1 cellular context compared by ENCODE assay signal in the genomic region with DNA sequence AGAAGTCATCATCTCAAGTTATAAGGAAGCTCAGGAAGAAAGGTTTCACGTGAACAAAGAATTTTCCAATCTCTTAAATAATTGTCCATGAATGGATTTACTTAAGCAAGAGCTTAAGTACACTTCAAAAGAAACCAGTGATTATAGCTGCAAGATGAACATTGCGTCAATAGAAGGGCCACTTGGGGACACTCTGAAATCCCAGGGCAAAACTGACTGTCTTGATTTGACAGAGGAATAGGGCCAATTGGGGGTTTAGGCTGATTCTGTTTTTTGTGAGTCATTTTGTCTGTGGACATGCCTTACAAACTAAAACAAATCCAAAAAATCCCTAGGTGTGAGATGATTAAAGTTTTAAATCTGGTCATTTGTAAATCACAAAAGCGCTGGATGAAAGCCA.
TF ChIP-seq lines count a peak whose summit lies in the region.

No MANE protein-coding gene starts in this region.

TF ChIP-seq in GM23338, 12 proteins besides CTCF, POLR2A, EP300 and RAD21 (continued from another document):
- TF ChIP-seq, protein P1, sequence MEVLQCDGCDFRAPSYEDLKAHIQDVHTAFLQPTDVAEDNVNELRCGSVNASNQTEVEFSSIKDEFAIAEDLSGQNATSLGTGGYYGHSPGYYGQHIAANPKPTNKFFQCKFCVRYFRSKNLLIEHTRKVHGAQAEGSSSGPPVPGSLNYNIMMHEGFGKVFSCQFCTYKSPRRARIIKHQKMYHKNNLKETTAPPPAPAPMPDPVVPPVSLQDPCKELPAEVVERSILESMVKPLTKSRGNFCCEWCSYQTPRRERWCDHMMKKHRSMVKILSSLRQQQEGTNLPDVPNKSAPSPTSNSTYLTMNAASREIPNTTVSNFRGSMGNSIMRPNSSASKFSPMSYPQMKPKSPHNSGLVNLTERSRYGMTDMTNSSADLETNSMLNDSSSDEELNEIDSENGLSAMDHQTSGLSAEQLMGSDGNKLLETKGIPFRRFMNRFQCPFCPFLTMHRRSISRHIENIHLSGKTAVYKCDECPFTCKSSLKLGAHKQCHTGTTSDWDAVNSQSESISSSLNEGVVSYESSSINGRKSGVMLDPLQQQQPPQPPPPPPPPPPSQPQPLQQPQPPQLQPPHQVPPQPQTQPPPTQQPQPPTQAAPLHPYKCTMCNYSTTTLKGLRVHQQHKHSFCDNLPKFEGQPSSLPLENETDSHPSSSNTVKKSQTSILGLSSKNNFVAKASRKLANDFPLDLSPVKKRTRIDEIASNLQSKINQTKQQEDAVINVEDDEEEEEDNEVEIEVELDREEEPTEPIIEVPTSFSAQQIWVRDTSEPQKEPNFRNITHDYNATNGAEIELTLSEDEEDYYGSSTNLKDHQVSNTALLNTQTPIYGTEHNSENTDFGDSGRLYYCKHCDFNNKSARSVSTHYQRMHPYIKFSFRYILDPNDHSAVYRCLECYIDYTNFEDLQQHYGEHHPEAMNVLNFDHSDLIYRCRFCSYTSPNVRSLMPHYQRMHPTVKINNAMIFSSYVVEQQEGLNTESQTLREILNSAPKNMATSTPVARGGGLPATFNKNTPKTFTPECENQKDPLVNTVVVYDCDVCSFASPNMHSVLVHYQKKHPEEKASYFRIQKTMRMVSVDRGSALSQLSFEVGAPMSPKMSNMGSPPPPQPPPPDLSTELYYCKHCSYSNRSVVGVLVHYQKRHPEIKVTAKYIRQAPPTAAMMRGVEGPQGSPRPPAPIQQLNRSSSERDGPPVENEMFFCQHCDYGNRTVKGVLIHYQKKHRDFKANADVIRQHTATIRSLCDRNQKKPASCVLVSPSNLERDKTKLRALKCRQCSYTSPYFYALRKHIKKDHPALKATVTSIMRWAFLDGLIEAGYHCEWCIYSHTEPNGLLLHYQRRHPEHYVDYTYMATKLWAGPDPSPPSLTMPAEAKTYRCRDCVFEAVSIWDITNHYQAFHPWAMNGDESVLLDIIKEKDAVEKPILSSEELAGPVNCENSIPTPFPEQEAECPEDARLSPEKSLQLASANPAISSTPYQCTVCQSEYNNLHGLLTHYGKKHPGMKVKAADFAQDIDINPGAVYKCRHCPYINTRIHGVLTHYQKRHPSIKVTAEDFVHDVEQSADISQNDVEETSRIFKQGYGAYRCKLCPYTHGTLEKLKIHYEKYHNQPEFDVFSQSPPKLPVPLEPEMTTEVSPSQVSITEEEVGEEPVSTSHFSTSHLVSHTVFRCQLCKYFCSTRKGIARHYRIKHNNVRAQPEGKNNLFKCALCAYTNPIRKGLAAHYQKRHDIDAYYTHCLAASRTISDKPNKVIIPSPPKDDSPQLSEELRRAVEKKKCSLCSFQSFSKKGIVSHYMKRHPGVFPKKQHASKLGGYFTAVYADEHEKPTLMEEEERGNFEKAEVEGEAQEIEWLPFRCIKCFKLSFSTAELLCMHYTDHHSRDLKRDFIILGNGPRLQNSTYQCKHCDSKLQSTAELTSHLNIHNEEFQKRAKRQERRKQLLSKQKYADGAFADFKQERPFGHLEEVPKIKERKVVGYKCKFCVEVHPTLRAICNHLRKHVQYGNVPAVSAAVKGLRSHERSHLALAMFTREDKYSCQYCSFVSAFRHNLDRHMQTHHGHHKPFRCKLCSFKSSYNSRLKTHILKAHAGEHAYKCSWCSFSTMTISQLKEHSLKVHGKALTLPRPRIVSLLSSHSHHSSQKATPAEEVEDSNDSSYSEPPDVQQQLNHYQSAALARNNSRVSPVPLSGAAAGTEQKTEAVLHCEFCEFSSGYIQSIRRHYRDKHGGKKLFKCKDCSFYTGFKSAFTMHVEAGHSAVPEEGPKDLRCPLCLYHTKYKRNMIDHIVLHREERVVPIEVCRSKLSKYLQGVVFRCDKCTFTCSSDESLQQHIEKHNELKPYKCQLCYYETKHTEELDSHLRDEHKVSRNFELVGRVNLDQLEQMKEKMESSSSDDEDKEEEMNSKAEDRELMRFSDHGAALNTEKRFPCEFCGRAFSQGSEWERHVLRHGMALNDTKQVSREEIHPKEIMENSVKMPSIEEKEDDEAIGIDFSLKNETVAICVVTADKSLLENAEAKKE (CRISPR knock-in tag; IDR thresholded peaks at IDR 0.05) = no peak
- TF ChIP-seq, protein P2, sequence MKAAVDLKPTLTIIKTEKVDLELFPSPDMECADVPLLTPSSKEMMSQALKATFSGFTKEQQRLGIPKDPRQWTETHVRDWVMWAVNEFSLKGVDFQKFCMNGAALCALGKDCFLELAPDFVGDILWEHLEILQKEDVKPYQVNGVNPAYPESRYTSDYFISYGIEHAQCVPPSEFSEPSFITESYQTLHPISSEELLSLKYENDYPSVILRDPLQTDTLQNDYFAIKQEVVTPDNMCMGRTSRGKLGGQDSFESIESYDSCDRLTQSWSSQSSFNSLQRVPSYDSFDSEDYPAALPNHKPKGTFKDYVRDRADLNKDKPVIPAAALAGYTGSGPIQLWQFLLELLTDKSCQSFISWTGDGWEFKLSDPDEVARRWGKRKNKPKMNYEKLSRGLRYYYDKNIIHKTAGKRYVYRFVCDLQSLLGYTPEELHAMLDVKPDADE (IDR thresholded peaks at IDR 0.05) = no peak
- TF ChIP-seq EZH2 (IDR thresholded peaks at IDR 0.05; ENCODE audit: low read depth, unreplicated experiment) (no peak), CREB1 (CRISPR knock-in tag; IDR thresholded peaks at IDR 0.05; ENCODE audit: low read depth) (no peak), STAT1 (IDR thresholded peaks at IDR 0.05; ENCODE audit: unreplicated experiment) (no peak), ZNF114 (CRISPR knock-in tag; IDR thresholded peaks at IDR 0.05) (no peak), POLR2AphosphoS5 (IDR thresholded peaks at IDR 0.05; ENCODE audit: low read depth) (no peak), ZNF331 (CRISPR knock-in tag; IDR thresholded peaks at IDR 0.05; ENCODE audit: low read depth) (no peak)
